ENCODE assay signal across 9 cellular contexts in genomic region chr17:7839890-7840260, GRCh38. TPM values are rescaled to one million over a fixed set of nuclear protein-coding genes. Genes with fewer than 3 reads are reported as not detected.
DNase-seq lines count a peak whose midpoint lies in the region; ATAC-seq and TF ChIP-seq lines count a peak whose summit lies in the region.
"Had no signal": no experiment of that assay in that cellular context is flagged by ENCODE, and none has a peak within 500 bp of the region (broad histone marks: within the 10 kb centered on the region; RNA-seq: fewer than 3 reads in every experiment).

No MANE protein-coding gene starts in this region.

- H3K27ac Mint-ChIP-seq in activated CD4-positive, alpha-beta T cell treated with anti-CD3 and anti-CD28 coated beads, Interleukin-2, amount 10 ng/mL, durations not matched to agents 24 days and 14 days = peak overlapping the region; percentile 0
- H3K27ac Mint-ChIP-seq in activated CD4-positive, alpha-beta T cell treated with anti-CD3 and anti-CD28 coated beads, Interleukin-2, amount 10 ng/mL, durations not matched to agents 7 days and 5 days = no peak overlapping the region
- peak overlapping the region; percentile 96 for H3K27ac Mint-ChIP-seq in stimulated activated memory B cell treated with anti-CD40 and anti-IgM and Interleukin-4, amounts not matched to agents 10 μg/mL and 1 μg/mL and 100 μg/mL, for 72 hours

- peak overlapping the region; percentile 99 for H3K4me3 Mint-ChIP-seq in activated CD4-positive, alpha-beta T cell treated with anti-CD3 and anti-CD28 coated beads, Interleukin-2, amount 10 ng/mL, durations not matched to agents 24 days and 14 days
- no peak overlapping the region for H3K4me3 Mint-ChIP-seq in activated CD4-positive, alpha-beta T cell treated with anti-CD3 and anti-CD28 coated beads, Interleukin-2, amount 10 ng/mL, durations not matched to agents 7 days and 5 days
- H3K4me3 Mint-ChIP-seq in stimulated activated memory B cell treated with anti-CD40 and anti-IgM and Interleukin-4, amounts not matched to agents 10 μg/mL and 1 μg/mL and 100 μg/mL, for 72 hours = peak overlapping the region; percentile 10

- CTCF ChIA-PET in activated CD4-positive, alpha-beta T cell treated with anti-CD3 and anti-CD28 coated beads, Interleukin-2, amount 10 ng/mL, durations not matched to agents 7 days and 5 days (lab: Charles Lee) = interaction anchor here (0.7 to 3.4 kb wide), 3 partner anchors 11 to 152 kb away, joined by 3 to 12 read pairs (median 5); no protein-coding TSS in a partner anchor

- no peaks in the 10 kb centered on the region for H3K9me3 Mint-ChIP-seq in activated CD4-positive, alpha-beta T cell treated with anti-CD3 and anti-CD28 coated beads, Interleukin-2, amount 10 ng/mL, durations not matched to agents 24 days and 14 days
- no peaks in the 10 kb centered on the region for H3K9me3 Mint-ChIP-seq in activated CD4-positive, alpha-beta T cell treated with anti-CD3 and anti-CD28 coated beads, Interleukin-2, amount 10 ng/mL, durations not matched to agents 7 days and 5 days
- no peaks in the 10 kb centered on the region for H3K9me3 Mint-ChIP-seq in stimulated activated memory B cell treated with anti-CD40 and anti-IgM and Interleukin-4, amounts not matched to agents 10 μg/mL and 1 μg/mL and 100 μg/mL, for 72 hours

- H3K27me3 Mint-ChIP-seq in activated CD4-positive, alpha-beta T cell treated with anti-CD3 and anti-CD28 coated beads, Interleukin-2, amount 10 ng/mL, durations not matched to agents 24 days and 14 days = peaks cover 2% of the 10 kb centered on the region
- H3K27me3 Mint-ChIP-seq in activated CD4-positive, alpha-beta T cell treated with anti-CD3 and anti-CD28 coated beads, Interleukin-2, amount 10 ng/mL, durations not matched to agents 7 days and 5 days = no peaks in the 10 kb centered on the region
- H3K27me3 Mint-ChIP-seq in stimulated activated memory B cell treated with anti-CD40 and anti-IgM and Interleukin-4, amounts not matched to agents 10 μg/mL and 1 μg/mL and 100 μg/mL, for 72 hours = no peaks in the 10 kb centered on the region

- no peak for ATAC-seq in stimulated activated memory B cell treated with anti-CD40 and anti-IgM and Interleukin-4, amounts not matched to agents 10 μg/mL and 1 μg/mL and 100 μg/mL, for 72 hours
- ATAC-seq in GM18517 (IDR thresholded peaks at IDR 0.05; ENCODE audit: unreplicated experiment) = no peak
- ATAC-seq: pancreas had no signal

- peaks cover 64% of the 10 kb centered on the region for H3K4me1 Mint-ChIP-seq in activated CD4-positive, alpha-beta T cell treated with anti-CD3 and anti-CD28 coated beads, Interleukin-2, amount 10 ng/mL, durations not matched to agents 24 days and 14 days
- H3K4me1 Mint-ChIP-seq in activated CD4-positive, alpha-beta T cell treated with anti-CD3 and anti-CD28 coated beads, Interleukin-2, amount 10 ng/mL, durations not matched to agents 7 days and 5 days = peaks cover 62% of the 10 kb centered on the region
- H3K4me1 Mint-ChIP-seq in stimulated activated memory B cell treated with anti-CD40 and anti-IgM and Interleukin-4, amounts not matched to agents 10 μg/mL and 1 μg/mL and 100 μg/mL, for 72 hours = peaks cover 65% of the 10 kb centered on the region

- peak; percentile 68 for DNase-seq in activated CD4-positive, alpha-beta T cell treated with anti-CD3 and anti-CD28 coated beads, Interleukin-2, amount 10 ng/mL, durations not matched to agents 24 days and 14 days
- no peak for DNase-seq in activated CD4-positive, alpha-beta T cell treated with anti-CD3 and anti-CD28 coated beads, Interleukin-2, amount 10 ng/mL, durations not matched to agents 7 days and 5 days
- DNase-seq in OCI-M1 (lab: John Stamatoyannopoulos, UW) (peak; percentile 91), erythroblast (lab: John Stamatoyannopoulos, UW) (peak; percentile 84 to 89), globus pallidus (ENCODE audit: low spot score) (no peak), amygdala (lab: John Stamatoyannopoulos, UW) (no peak)

- peaks cover 32% of the 10 kb centered on the region for H3K36me3 Mint-ChIP-seq in activated CD4-positive, alpha-beta T cell treated with anti-CD3 and anti-CD28 coated beads, Interleukin-2, amount 10 ng/mL, durations not matched to agents 24 days and 14 days (ENCODE audit: low read depth)
- peaks cover 4% of the 10 kb centered on the region for H3K36me3 Mint-ChIP-seq in activated CD4-positive, alpha-beta T cell treated with anti-CD3 and anti-CD28 coated beads, Interleukin-2, amount 10 ng/mL, durations not matched to agents 7 days and 5 days (ENCODE audit: low read depth)
- H3K36me3 Mint-ChIP-seq in stimulated activated memory B cell treated with anti-CD40 and anti-IgM and Interleukin-4, amounts not matched to agents 10 μg/mL and 1 μg/mL and 100 μg/mL, for 72 hours = no peaks in the 10 kb centered on the region

- intact Hi-C loops in activated CD4-positive, alpha-beta T cell treated with anti-CD3 and anti-CD28 coated beads, Interleukin-2, amount 10 ng/mL, durations not matched to agents 24 days and 14 days (cut with micrococcal nuclease) = loop anchor here (5.0 to 10.0 kb wide), 6 partner anchors 265 to 605 kb away; partner anchors contain the start of genes CD68, DVL2, FGF11 and HES7

- no peak for TF ChIP-seq POLR2A in erythroblast (IDR thresholded peaks at IDR 0.05; ENCODE audit: low read length)

- POLR2A ChIA-PET in activated CD4-positive, alpha-beta T cell treated with anti-CD3 and anti-CD28 coated beads, Interleukin-2, amount 10 ng/mL, durations not matched to agents 7 days and 5 days (lab: Charles Lee) = no interaction called here

RNA-seq across cellular contexts. Expression of gene KDM6B, which starts 5.9 kb away (rescaled TPM):
- 121 and 128 TPM in 2 replicates for total RNA-seq in activated CD4-positive, alpha-beta T cell treated with anti-CD3 and anti-CD28 coated beads, Interleukin-2, amount 10 ng/mL, durations not matched to agents 24 days and 14 days
- 10 to 100 TPM; 12.3 to 12.8 TPM for total RNA-seq in activated CD4-positive, alpha-beta T cell treated with anti-CD3 and anti-CD28 coated beads, Interleukin-2, amount 10 ng/mL, durations not matched to agents 7 days and 5 days

RNA-seq across cellular contexts. Expression of gene TMEM88, which starts 15.0 kb away (rescaled TPM):
- total RNA-seq in activated CD4-positive, alpha-beta T cell treated with anti-CD3 and anti-CD28 coated beads, Interleukin-2, amount 10 ng/mL, durations not matched to agents 24 days and 14 days = 6.1 and 7.1 TPM in 2 replicates
- under 1 TPM; 0.55 to 0.87 TPM for total RNA-seq in activated CD4-positive, alpha-beta T cell treated with anti-CD3 and anti-CD28 coated beads, Interleukin-2, amount 10 ng/mL, durations not matched to agents 7 days and 5 days

RNA-seq across cellular contexts. Expression of gene NAA38, which starts 17.5 kb away (rescaled TPM):
- total RNA-seq in activated CD4-positive, alpha-beta T cell treated with anti-CD3 and anti-CD28 coated beads, Interleukin-2, amount 10 ng/mL, durations not matched to agents 24 days and 14 days = 45.2 and 47.5 TPM in 2 replicates
- total RNA-seq in activated CD4-positive, alpha-beta T cell treated with anti-CD3 and anti-CD28 coated beads, Interleukin-2, amount 10 ng/mL, durations not matched to agents 7 days and 5 days = 10 to 100 TPM; 84.2 to 93.0 TPM

RNA-seq across cellular contexts. Expression of gene CYB5D1, which starts 17.9 kb away (rescaled TPM):
- 12.7 and 14.0 TPM in 2 replicates for total RNA-seq in activated CD4-positive, alpha-beta T cell treated with anti-CD3 and anti-CD28 coated beads, Interleukin-2, amount 10 ng/mL, durations not matched to agents 24 days and 14 days
- total RNA-seq in activated CD4-positive, alpha-beta T cell treated with anti-CD3 and anti-CD28 coated beads, Interleukin-2, amount 10 ng/mL, durations not matched to agents 7 days and 5 days = 1 to 10 TPM; 8.2 to 9.0 TPM

RNA-seq across cellular contexts. Expression of gene CHD3, which starts 48.7 kb away (rescaled TPM):
- total RNA-seq in activated CD4-positive, alpha-beta T cell treated with anti-CD3 and anti-CD28 coated beads, Interleukin-2, amount 10 ng/mL, durations not matched to agents 24 days and 14 days = 152 and 158 TPM in 2 replicates
- 100 to 1,000 TPM; 216 to 223 TPM for total RNA-seq in activated CD4-positive, alpha-beta T cell treated with anti-CD3 and anti-CD28 coated beads, Interleukin-2, amount 10 ng/mL, durations not matched to agents 7 days and 5 days

Comparison
In these comparisons a context has a peak if more than half of its experiments do, and no peak if none do; other contexts are left out.
1. DNase-seq: peak in activated CD4-positive, alpha-beta T cell treated with anti-CD3 and anti-CD28 coated beads, Interleukin-2, amount 10 ng/mL, durations not matched to agents 24 days and 14 days (single experiment), OCI-M1 (single experiment) and erythroblast (2 of 2); none in activated CD4-positive, alpha-beta T cell treated with anti-CD3 and anti-CD28 coated beads, Interleukin-2, amount 10 ng/mL, durations not matched to agents 7 days and 5 days (single experiment), globus pallidus (single experiment) and amygdala (0 of 56).